16 cellular contexts compared by ENCODE assay signal in genomic region chrX:41913476-41913875, GRCh38. TPM values are rescaled to one million over a fixed set of nuclear protein-coding genes. Genes with fewer than 3 reads are reported as not detected.
DNase-seq lines count a peak whose midpoint lies in the region; ATAC-seq and TF ChIP-seq lines count a peak whose summit lies in the region.
"Had no signal": no experiment of that assay in that cellular context is flagged by ENCODE, and none has a peak within 500 bp of the region (broad histone marks: within the 10 kb centered on the region; RNA-seq: fewer than 3 reads in every experiment).

No MANE protein-coding gene starts in this region.

- no peaks in the 10 kb centered on the region for H3K36me3 Mint-ChIP-seq in activated CD4-positive, alpha-beta memory T cell treated with anti-CD3 and anti-CD28 coated beads for 36 hours
- peaks cover 12% of the 10 kb centered on the region for H3K36me3 Mint-ChIP-seq in activated CD4-positive, alpha-beta memory T cell treated with anti-CD3 and anti-CD28 coated beads, Interleukin-2, amount 10 ng/mL, durations not matched to agents 7 days and 5 days (ENCODE audit: low read depth)
- peaks cover 2% of the 10 kb centered on the region for H3K36me3 Mint-ChIP-seq in endodermal cell (ENCODE audit: low read depth)
- H3K36me3 Mint-ChIP-seq: IgD-negative memory B cell had no signal

- H4K20me1 ChIP-seq in osteoblast (ENCODE audit: insufficient read depth, low read length) = peaks cover 4% of the 10 kb centered on the region

- H3K79me2 ChIP-seq in osteoblast (ENCODE audit: insufficient read depth, low read length) = peaks cover 29% of the 10 kb centered on the region

- no peak for DNase-seq in activated CD4-positive, alpha-beta memory T cell treated with anti-CD3 and anti-CD28 coated beads for 36 hours
- DNase-seq in activated CD4-positive, alpha-beta memory T cell treated with anti-CD3 and anti-CD28 coated beads, Interleukin-2, amount 10 ng/mL, durations not matched to agents 7 days and 5 days = no peak
- DNase-seq in adipocyte (ENCODE audit: low read depth) (peak; percentile 52), fibroblast of gingiva (ENCODE audit: low read depth) (peak; percentile 56), osteoblast (ENCODE audit: insufficient read length, low spot score, missing footprints) (no peak), retina (no peak), endodermal cell (no peak), foreskin keratinocyte (no peak)
- DNase-seq: Caco-2, HCEC 1CT had no signal

- no peak for ATAC-seq in foreskin keratinocyte
- ATAC-seq: GM23338 had no signal

- H3K9me3 ChIP-seq in adipocyte (ENCODE audit: control insufficient read depth, low read length) (no peaks in the 10 kb centered on the region), osteoblast (ENCODE audit: low read depth, low read length) (no peaks in the 10 kb centered on the region), endodermal cell (ENCODE audit: control insufficient read depth, low read length) (peaks cover 5% of the 10 kb centered on the region)
- H3K9me3 ChIP-seq: Caco-2 had no signal

- H3K27me3 ChIP-seq in adipocyte (replicated peaks; ENCODE audit: control insufficient read depth, insufficient read depth, low read length) (no peaks in the 10 kb centered on the region), osteoblast (ENCODE audit: insufficient read depth, low read length) (no peaks in the 10 kb centered on the region), endodermal cell (ENCODE audit: control insufficient read depth, insufficient read depth, low read length, poor library complexity, severe bottlenecking) (no peaks in the 10 kb centered on the region), foreskin keratinocyte (no peaks in the 10 kb centered on the region)

- intact Hi-C loops in activated CD4-positive, alpha-beta memory T cell treated with anti-CD3 and anti-CD28 coated beads for 36 hours (cut with micrococcal nuclease) = no loop called here

- H3K4me1 ChIP-seq in adipocyte (ENCODE audit: control insufficient read depth, insufficient read depth, low read length) (no peaks in the 10 kb centered on the region), osteoblast (ENCODE audit: insufficient read depth, low read length) (no peaks in the 10 kb centered on the region), endodermal cell (ENCODE audit: control insufficient read depth, insufficient read depth, low read length) (no peaks in the 10 kb centered on the region), foreskin keratinocyte (peaks cover 7% of the 10 kb centered on the region)
- H3K4me1 ChIP-seq: BLaER1 treated with 17β-estradiol and CSF1 and Interleukin-3, amounts not matched to agents 10 nM and 100 nM; Caco-2 had no signal

- peaks cover 61% of the 10 kb centered on the region for H3K4me1 Mint-ChIP-seq in activated CD4-positive, alpha-beta memory T cell treated with anti-CD3 and anti-CD28 coated beads for 36 hours (ENCODE audit: low read depth)
- peaks cover 51% of the 10 kb centered on the region for H3K4me1 Mint-ChIP-seq in activated CD4-positive, alpha-beta memory T cell treated with anti-CD3 and anti-CD28 coated beads, Interleukin-2, amount 10 ng/mL, durations not matched to agents 7 days and 5 days
- peaks cover 6% of the 10 kb centered on the region for H3K4me1 Mint-ChIP-seq in endodermal cell

- no peak overlapping the region for H3K9ac ChIP-seq in adipocyte (ENCODE audit: low read length)
- no peak overlapping the region for H3K9ac ChIP-seq in endodermal cell (ENCODE audit: extremely low read depth, low read length, poor library complexity, severe bottlenecking)
- H3K9ac ChIP-seq: BLaER1 treated with 17β-estradiol and CSF1 and Interleukin-3, amounts not matched to agents 10 nM and 100 nM had no signal

- no CpG with 5 or more reads among the region's 1 CpG for WGBS in endodermal cell (ENCODE audit: insufficient coverage in 1 of 2, insufficient read length in 1 of 2), 2 experiments

- no peak overlapping the region for H2AFZ ChIP-seq in osteoblast (ENCODE audit: low read length)
- H2AFZ ChIP-seq: GM23338 had no signal

- H3K4me3 ChIP-seq in adipocyte (ENCODE audit: low read length) (no peak overlapping the region), osteoblast (ENCODE audit: insufficient read depth, low read length) (no peak overlapping the region), endodermal cell (ENCODE audit: low read length) (no peak overlapping the region)
- H3K4me3 ChIP-seq: BLaER1 treated with 17β-estradiol and CSF1 and Interleukin-3, amounts not matched to agents 10 nM and 100 nM; GM23338 had no signal

- H3K9me3 Mint-ChIP-seq in activated CD4-positive, alpha-beta memory T cell treated with anti-CD3 and anti-CD28 coated beads for 36 hours = no peaks in the 10 kb centered on the region
- peaks cover under 1% of the 10 kb centered on the region for H3K9me3 Mint-ChIP-seq in activated CD4-positive, alpha-beta memory T cell treated with anti-CD3 and anti-CD28 coated beads, Interleukin-2, amount 10 ng/mL, durations not matched to agents 7 days and 5 days
- peaks cover 37% of the 10 kb centered on the region for H3K9me3 Mint-ChIP-seq in endodermal cell
- H3K9me3 Mint-ChIP-seq: IgD-negative memory B cell had no signal

- CTCF ChIA-PET in activated CD4-positive, alpha-beta memory T cell treated with anti-CD3 and anti-CD28 coated beads for 36 hours (lab: Charles Lee) = no interaction called here
- CTCF ChIA-PET in activated CD4-positive, alpha-beta memory T cell treated with anti-CD3 and anti-CD28 coated beads, Interleukin-2, amount 10 ng/mL, durations not matched to agents 7 days and 5 days (lab: Charles Lee) = no interaction called here

- POLR2A ChIA-PET in activated CD4-positive, alpha-beta memory T cell treated with anti-CD3 and anti-CD28 coated beads for 36 hours (lab: Charles Lee) = interaction anchor here (1.2 kb wide), 1 partner anchor 9 kb away, joined by 4 read pairs; no protein-coding TSS in a partner anchor
- POLR2A ChIA-PET in activated CD4-positive, alpha-beta memory T cell treated with anti-CD3 and anti-CD28 coated beads, Interleukin-2, amount 10 ng/mL, durations not matched to agents 7 days and 5 days (lab: Charles Lee) = interaction anchor here (0.5 kb wide), 1 partner anchor 98 kb away, joined by 4 read pairs; no protein-coding TSS in a partner anchor

- H3K27ac ChIP-seq in osteoblast (ENCODE audit: low read depth, low read length) = no peak overlapping the region
- no peak overlapping the region for H3K27ac ChIP-seq in endodermal cell (ENCODE audit: low read depth, low read length)
- H3K27ac ChIP-seq in foreskin keratinocyte = no peak overlapping the region
- H3K27ac ChIP-seq: 22Rv1; BLaER1 treated with 17β-estradiol and CSF1 and Interleukin-3, amounts not matched to agents 10 nM and 100 nM; HL-60 had no signal

- H3K36me3 ChIP-seq in adipocyte (ENCODE audit: control insufficient read depth, insufficient read depth, low read length, severe bottlenecking) (no peaks in the 10 kb centered on the region), osteoblast (ENCODE audit: insufficient read depth, low read length) (no peaks in the 10 kb centered on the region), endodermal cell (ENCODE audit: control insufficient read depth, insufficient read depth, low read length) (no peaks in the 10 kb centered on the region)
- H3K36me3 ChIP-seq: BLaER1 treated with 17β-estradiol and CSF1 and Interleukin-3, amounts not matched to agents 10 nM and 100 nM had no signal

- no peaks in the 10 kb centered on the region for H3K27me3 Mint-ChIP-seq in activated CD4-positive, alpha-beta memory T cell treated with anti-CD3 and anti-CD28 coated beads for 36 hours
- no peaks in the 10 kb centered on the region for H3K27me3 Mint-ChIP-seq in activated CD4-positive, alpha-beta memory T cell treated with anti-CD3 and anti-CD28 coated beads, Interleukin-2, amount 10 ng/mL, durations not matched to agents 7 days and 5 days
- H3K27me3 Mint-ChIP-seq in endodermal cell (ENCODE audit: insufficient read depth) = no peaks in the 10 kb centered on the region
- H3K27me3 Mint-ChIP-seq: B cell had no signal

- H3K4me2 ChIP-seq in osteoblast (ENCODE audit: insufficient read depth, low read length) = no peak overlapping the region
- H3K4me2 ChIP-seq: BLaER1 treated with 17β-estradiol and CSF1 and Interleukin-3, amounts not matched to agents 10 nM and 100 nM; GM23338 had no signal

- no peak overlapping the region for H3K4me3 Mint-ChIP-seq in activated CD4-positive, alpha-beta memory T cell treated with anti-CD3 and anti-CD28 coated beads for 36 hours
- H3K4me3 Mint-ChIP-seq in activated CD4-positive, alpha-beta memory T cell treated with anti-CD3 and anti-CD28 coated beads, Interleukin-2, amount 10 ng/mL, durations not matched to agents 7 days and 5 days = no peak overlapping the region
- no peak overlapping the region for H3K4me3 Mint-ChIP-seq in endodermal cell
- H3K4me3 Mint-ChIP-seq: B cell, GM23338, IgD-negative memory B cell had no signal

- TF ChIP-seq CTCF in osteoblast (IDR thresholded peaks at IDR 0.05; ENCODE audit: extremely low read depth, low read depth, low read length) (no peak), endodermal cell (conservative IDR thresholded peaks at IDR 0.05) (no peak), foreskin keratinocyte (conservative IDR thresholded peaks at IDR 0.05) (no peak)

- H3K27ac Mint-ChIP-seq in activated CD4-positive, alpha-beta memory T cell treated with anti-CD3 and anti-CD28 coated beads for 36 hours = peak overlapping the region; percentile 18
- H3K27ac Mint-ChIP-seq in activated CD4-positive, alpha-beta memory T cell treated with anti-CD3 and anti-CD28 coated beads, Interleukin-2, amount 10 ng/mL, durations not matched to agents 7 days and 5 days = no peak overlapping the region
- H3K27ac Mint-ChIP-seq in endodermal cell = no peak overlapping the region
- H3K27ac Mint-ChIP-seq: B cell, GM23338, IgD-negative memory B cell had no signal

RNA-seq across cellular contexts. Expression of gene CASK, which starts 9.9 kb away (rescaled TPM):
- total RNA-seq in activated CD4-positive, alpha-beta memory T cell treated with anti-CD3 and anti-CD28 coated beads for 36 hours = 10 to 100 TPM; 27.0 to 27.8 TPM
- total RNA-seq in activated CD4-positive, alpha-beta memory T cell treated with anti-CD3 and anti-CD28 coated beads, Interleukin-2, amount 10 ng/mL, durations not matched to agents 7 days and 5 days = 10 to 100 TPM; 30.1 to 32.7 TPM
- 40.4 and 55.4 TPM in 2 replicates for total RNA-seq in osteoblast
- 10 to 100 TPM; 79.1 to 87.1 TPM for total RNA-seq in endodermal cell
- polyA plus RNA-seq in endodermal cell (2013, experiment 1 of 2) = 46.8 TPM
- polyA plus RNA-seq in endodermal cell (2013, experiment 2 of 2) = 45.0 TPM
- 23.2 and 23.4 TPM in 2 replicates for total RNA-seq in foreskin keratinocyte
- polyA plus RNA-seq in foreskin keratinocyte = 7.3 and 7.8 TPM in 2 replicates

Comparison
In these comparisons a context has a peak if more than half of its experiments do, and no peak if none do; other contexts are left out.
1. DNase-seq: peak in adipocyte (single experiment) and fibroblast of gingiva (single experiment); none in activated CD4-positive, alpha-beta memory T cell treated with anti-CD3 and anti-CD28 coated beads for 36 hours (single experiment), activated CD4-positive, alpha-beta memory T cell treated with anti-CD3 and anti-CD28 coated beads, Interleukin-2, amount 10 ng/mL, durations not matched to agents 7 days and 5 days (single experiment), osteoblast (single experiment), retina (single experiment), endodermal cell (single experiment) and foreskin keratinocyte (0 of 2).